In the genomic region with DNA sequence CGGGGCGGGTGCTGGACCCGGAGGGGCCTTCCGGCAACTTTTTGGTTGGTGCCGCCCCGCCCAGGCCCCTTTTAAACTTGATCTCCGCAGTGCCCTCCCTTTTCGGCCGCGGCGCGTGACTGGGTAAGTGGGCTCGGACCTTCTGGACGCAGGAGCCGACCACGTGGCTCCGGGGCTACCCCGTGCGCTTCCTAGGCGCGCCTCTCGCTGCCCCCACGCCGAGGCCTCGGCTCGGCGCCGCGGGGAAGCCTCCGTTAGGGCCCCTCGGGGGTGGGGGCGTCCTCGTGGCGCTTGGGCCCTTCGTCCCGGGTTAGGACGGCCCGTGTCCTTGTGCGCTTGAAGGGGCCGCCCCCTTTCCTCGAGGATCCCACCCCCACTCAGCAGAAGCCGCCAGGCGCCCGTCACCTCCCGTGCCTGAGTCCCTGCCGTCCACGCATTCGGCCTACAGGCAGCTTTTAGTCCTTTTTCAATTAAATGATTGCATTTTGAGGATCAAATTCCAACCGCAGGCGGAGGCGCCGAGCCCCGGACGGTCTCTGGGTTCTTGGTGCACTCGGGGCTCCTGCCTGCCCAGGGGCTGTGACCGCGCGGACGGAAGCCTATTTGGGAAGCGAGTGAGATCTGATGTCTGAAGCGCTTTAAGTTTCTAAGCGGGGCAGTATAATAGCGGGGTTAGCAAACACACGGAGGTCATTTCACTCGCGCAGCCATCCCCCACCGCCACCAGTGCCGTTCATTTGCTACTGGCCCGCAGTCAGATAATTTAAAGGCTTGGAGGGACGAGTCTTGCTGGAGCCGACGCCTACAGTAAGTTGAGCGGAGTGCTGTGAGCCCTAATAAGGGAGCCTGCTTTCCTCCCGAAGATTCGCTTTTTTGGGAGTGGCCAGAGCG, we compare ENCODE assay signal across 8 cellular contexts. TPM values are rescaled to one million over a fixed set of nuclear protein-coding genes. Genes with fewer than 3 reads are reported as not detected.
DNase-seq lines count a peak whose midpoint lies in the region; ATAC-seq and TF ChIP-seq lines count a peak whose summit lies in the region.

No MANE protein-coding gene starts in this region.

- ATAC-seq in GM21723 (IDR thresholded peaks at IDR 0.05; ENCODE audit: unreplicated experiment) (peak; percentile 85), aorta (ENCODE audit: low FRiP score) (peak; percentile 92)

- TF ChIP-seq CTCF in right atrium auricular region (IDR thresholded peaks at IDR 0.05) = peak in 1 of 2 donors; percentile 14

- H3K4me1 ChIP-seq in right atrium auricular region (peaks cover 0 to 31% of the 10 kb centered on the region in 2 donors), aorta (ENCODE audit: control insufficient read depth in 1 of 2, insufficient read depth in 2 of 2, low read length in 2 of 2) (peaks cover 0 to 3% of the 10 kb centered on the region in 2 donors)

- intact Hi-C loops in aorta (cut with DNase I) = loop anchor here (2.0 to 10.0 kb wide), 6 partner anchors 90 to 290 kb away; a partner anchor contains a TSS

- H3K27me3 ChIP-seq in right atrium auricular region = no peaks in the 10 kb centered on the region
- no peaks in the 10 kb centered on the region for H3K27me3 ChIP-seq in aorta (ENCODE audit: control insufficient read depth in 1 of 2, insufficient read depth in 2 of 2, low read length in 1 of 2)

- H3K27ac ChIP-seq in adipose tissue (ENCODE audit: low read depth, low read length) (peak overlapping the region; percentile 81), right atrium auricular region (peak overlapping the region; percentile 94 to 96), aorta (ENCODE audit: low read depth in 1 of 2, low read length in 2 of 2) (peak overlapping the region; percentile 15 to 66)

- H3K4me3 ChIP-seq in right atrium auricular region (peak overlapping the region; percentile 61 to 69), aorta (ENCODE audit: low read length in 2 of 2) (peak overlapping the region; percentile 61 to 66)

- H3K36me3 ChIP-seq in right atrium auricular region (peaks cover 28% of the 10 kb centered on the region), aorta (ENCODE audit: control insufficient read depth in 1 of 2, insufficient read depth in 2 of 2, low read length in 1 of 2) (no peaks in the 10 kb centered on the region)

- DNase-seq in GDM1 (lab: John Stamatoyannopoulos, UW) (peak; percentile 72), SKM-1 treated with dmso at 0.1 percent for 144 hours (lab: John Stamatoyannopoulos, UW; ENCODE audit: unreplicated experiment) (peak; percentile 78), right atrium auricular region (ENCODE audit: low spot score) (peak; percentile 93), renal cortical epithelial cell (ENCODE audit: low read depth) (peak; percentile 42), aorta (peak; percentile 95 to 96)

- H3K9me3 ChIP-seq in right atrium auricular region (no peaks in the 10 kb centered on the region), aorta (ENCODE audit: control insufficient read depth, low read length) (no peaks in the 10 kb centered on the region)

- WGBS in adipose tissue, 3 donors = 0 to 1% (median 0%) methylated on average over 60 to 76 of the region's 76 CpGs
- 1 to 5% methylated on average over 47 to 76 of the region's 76 CpGs for WGBS in aorta, 2 donors

- TF ChIP-seq RAD21 in Ishikawa (IDR thresholded peaks at IDR 0.05; ENCODE audit: low read depth) = no peak

- TF ChIP-seq EP300 in Ishikawa (IDR thresholded peaks at IDR 0.05; ENCODE audit: borderline replicate concordance) = peak; percentile 45; the same call in 1 of the 2 replicates

TF ChIP-seq in Ishikawa, 13 proteins besides CTCF, POLR2A, EP300 and RAD21:
- TF ChIP-seq NFIC (IDR thresholded peaks at IDR 0.05) = peak; percentile 31; the same call in 1 of the 2 replicates
- TF ChIP-seq, protein P1, sequence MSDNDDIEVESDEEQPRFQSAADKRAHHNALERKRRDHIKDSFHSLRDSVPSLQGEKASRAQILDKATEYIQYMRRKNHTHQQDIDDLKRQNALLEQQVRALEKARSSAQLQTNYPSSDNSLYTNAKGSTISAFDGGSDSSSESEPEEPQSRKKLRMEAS (IDR thresholded peaks at IDR 0.05) = peak; percentile 99
- TF ChIP-seq FOXM1 (IDR thresholded peaks at IDR 0.05; ENCODE audit: borderline replicate concordance, low read depth) = no peak
- TF ChIP-seq ZBTB7A (IDR thresholded peaks at IDR 0.05; ENCODE audit: low read depth) = peak; percentile 91; the same call in 1 of the 2 replicates
- no peak; the same call in 1 of the 2 replicates for TF ChIP-seq CREB1 (IDR thresholded peaks at IDR 0.05; ENCODE audit: low read depth)
- TF ChIP-seq, protein P2, sequence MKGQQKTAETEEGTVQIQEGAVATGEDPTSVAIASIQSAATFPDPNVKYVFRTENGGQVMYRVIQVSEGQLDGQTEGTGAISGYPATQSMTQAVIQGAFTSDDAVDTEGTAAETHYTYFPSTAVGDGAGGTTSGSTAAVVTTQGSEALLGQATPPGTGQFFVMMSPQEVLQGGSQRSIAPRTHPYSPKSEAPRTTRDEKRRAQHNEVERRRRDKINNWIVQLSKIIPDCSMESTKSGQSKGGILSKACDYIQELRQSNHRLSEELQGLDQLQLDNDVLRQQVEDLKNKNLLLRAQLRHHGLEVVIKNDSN (IDR thresholded peaks at IDR 0.05) = peak; percentile 92
- peak; percentile 62; the same call in 1 of the 2 replicates for TF ChIP-seq TAF1 (IDR thresholded peaks at IDR 0.05; ENCODE audit: low read depth)
- TF ChIP-seq, protein P3, sequence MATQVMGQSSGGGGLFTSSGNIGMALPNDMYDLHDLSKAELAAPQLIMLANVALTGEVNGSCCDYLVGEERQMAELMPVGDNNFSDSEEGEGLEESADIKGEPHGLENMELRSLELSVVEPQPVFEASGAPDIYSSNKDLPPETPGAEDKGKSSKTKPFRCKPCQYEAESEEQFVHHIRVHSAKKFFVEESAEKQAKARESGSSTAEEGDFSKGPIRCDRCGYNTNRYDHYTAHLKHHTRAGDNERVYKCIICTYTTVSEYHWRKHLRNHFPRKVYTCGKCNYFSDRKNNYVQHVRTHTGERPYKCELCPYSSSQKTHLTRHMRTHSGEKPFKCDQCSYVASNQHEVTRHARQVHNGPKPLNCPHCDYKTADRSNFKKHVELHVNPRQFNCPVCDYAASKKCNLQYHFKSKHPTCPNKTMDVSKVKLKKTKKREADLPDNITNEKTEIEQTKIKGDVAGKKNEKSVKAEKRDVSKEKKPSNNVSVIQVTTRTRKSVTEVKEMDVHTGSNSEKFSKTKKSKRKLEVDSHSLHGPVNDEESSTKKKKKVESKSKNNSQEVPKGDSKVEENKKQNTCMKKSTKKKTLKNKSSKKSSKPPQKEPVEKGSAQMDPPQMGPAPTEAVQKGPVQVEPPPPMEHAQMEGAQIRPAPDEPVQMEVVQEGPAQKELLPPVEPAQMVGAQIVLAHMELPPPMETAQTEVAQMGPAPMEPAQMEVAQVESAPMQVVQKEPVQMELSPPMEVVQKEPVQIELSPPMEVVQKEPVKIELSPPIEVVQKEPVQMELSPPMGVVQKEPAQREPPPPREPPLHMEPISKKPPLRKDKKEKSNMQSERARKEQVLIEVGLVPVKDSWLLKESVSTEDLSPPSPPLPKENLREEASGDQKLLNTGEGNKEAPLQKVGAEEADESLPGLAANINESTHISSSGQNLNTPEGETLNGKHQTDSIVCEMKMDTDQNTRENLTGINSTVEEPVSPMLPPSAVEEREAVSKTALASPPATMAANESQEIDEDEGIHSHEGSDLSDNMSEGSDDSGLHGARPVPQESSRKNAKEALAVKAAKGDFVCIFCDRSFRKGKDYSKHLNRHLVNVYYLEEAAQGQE (IDR thresholded peaks at IDR 0.05; ENCODE audit: low read depth) = no peak
- peak; percentile 37; the same call in 1 of the 2 replicates for TF ChIP-seq TCF12 (IDR thresholded peaks at IDR 0.05; ENCODE audit: low read depth)
- TF ChIP-seq YY1 (IDR thresholded peaks at IDR 0.05; ENCODE audit: low read depth) = no peak; the same call in 1 of the 2 replicates
- TF ChIP-seq CEBPB (IDR thresholded peaks at IDR 0.05) = no peak
- TF ChIP-seq EGR1 (IDR thresholded peaks at IDR 0.05) = no peak
- 0 out of 2 replicates have a peak, but pooled peaks have one; percentile 29 for TF ChIP-seq TEAD4 (IDR thresholded peaks at IDR 0.05)

RNA-seq across cellular contexts. Expression of a gene that starts 31.8 kb away (rescaled TPM):
- polyA plus RNA-seq in adipose tissue (100 to 1,000 TPM; 226 to 789 (median 356) TPM), aorta (1,000 to 10,000 TPM in 1 of 2 donors, 100 to 1,000 TPM in 1; 595 to 1,149 TPM)
- total RNA-seq in right atrium auricular region (100 to 1,000 TPM; 101 to 188 TPM), renal cortical epithelial cell (55.1 and 66.7 TPM in 2 replicates), aorta (100 to 1,000 TPM; 250 to 305 TPM)

Comparison
In these comparisons a context has a peak if more than half of its experiments do, and no peak if none do; other contexts are left out.
1. Peak in every context shown above with its lines: DNase-seq, ATAC-seq, H3K4me3 ChIP-seq and H3K27ac ChIP-seq.
2. DNase-seq: peak in every context shown above with its lines; median percentile 96 in aorta; 93 in right atrium auricular region; 78 in SKM-1 treated with dmso at 0.1 percent for 144 hours; 72 in GDM1; 42 in renal cortical epithelial cell.
3. H3K27ac ChIP-seq: peak in every context shown above with its lines; median percentile 95 in right atrium auricular region; 81 in adipose tissue; 40 in aorta.